ENCODE assay signal across 1 cellular context in genomic region chr11:122202161-122202950, GRCh38.
TF ChIP-seq lines count a peak whose summit lies in the region.

No MANE protein-coding gene starts in this region.

TF ChIP-seq in H1, 55 proteins besides CTCF, POLR2A, EP300 and RAD21 (continued from another document):
- no peak for TF ChIP-seq CHD7 (IDR thresholded peaks at IDR 0.05; ENCODE audit: insufficient replicate concordance, low read length)
- TF ChIP-seq POU5F1 (IDR thresholded peaks at IDR 0.05; ENCODE audit: low read depth, low read length): no peak
- no peak for TF ChIP-seq TBP (IDR thresholded peaks at IDR 0.05; ENCODE audit: low read depth, low read length)
- no peak for TF ChIP-seq MAFK (IDR thresholded peaks at IDR 0.05; ENCODE audit: low read depth, low read length)
- no peak for TF ChIP-seq GTF2F1 (IDR thresholded peaks at IDR 0.05; ENCODE audit: borderline replicate concordance, low read depth, low read length)
- TF ChIP-seq KDM5A (IDR thresholded peaks at IDR 0.05; ENCODE audit: low read length): no peak
- TF ChIP-seq KDM1A (IDR thresholded peaks at IDR 0.05; ENCODE audit: borderline replicate concordance, low read length): no peak
- TF ChIP-seq JUN (IDR thresholded peaks at IDR 0.05; ENCODE audit: low read depth, low read length): no peak
- no peak for TF ChIP-seq BACH1 (IDR thresholded peaks at IDR 0.05; ENCODE audit: low read length)
- no peak for TF ChIP-seq SRF (IDR thresholded peaks at IDR 0.05; ENCODE audit: low read depth, low read length)
- no peak for TF ChIP-seq RFX5 (IDR thresholded peaks at IDR 0.05; ENCODE audit: borderline replicate concordance, low read depth, low read length)
